9 cellular contexts compared by ENCODE assay signal in the genomic region with DNA sequence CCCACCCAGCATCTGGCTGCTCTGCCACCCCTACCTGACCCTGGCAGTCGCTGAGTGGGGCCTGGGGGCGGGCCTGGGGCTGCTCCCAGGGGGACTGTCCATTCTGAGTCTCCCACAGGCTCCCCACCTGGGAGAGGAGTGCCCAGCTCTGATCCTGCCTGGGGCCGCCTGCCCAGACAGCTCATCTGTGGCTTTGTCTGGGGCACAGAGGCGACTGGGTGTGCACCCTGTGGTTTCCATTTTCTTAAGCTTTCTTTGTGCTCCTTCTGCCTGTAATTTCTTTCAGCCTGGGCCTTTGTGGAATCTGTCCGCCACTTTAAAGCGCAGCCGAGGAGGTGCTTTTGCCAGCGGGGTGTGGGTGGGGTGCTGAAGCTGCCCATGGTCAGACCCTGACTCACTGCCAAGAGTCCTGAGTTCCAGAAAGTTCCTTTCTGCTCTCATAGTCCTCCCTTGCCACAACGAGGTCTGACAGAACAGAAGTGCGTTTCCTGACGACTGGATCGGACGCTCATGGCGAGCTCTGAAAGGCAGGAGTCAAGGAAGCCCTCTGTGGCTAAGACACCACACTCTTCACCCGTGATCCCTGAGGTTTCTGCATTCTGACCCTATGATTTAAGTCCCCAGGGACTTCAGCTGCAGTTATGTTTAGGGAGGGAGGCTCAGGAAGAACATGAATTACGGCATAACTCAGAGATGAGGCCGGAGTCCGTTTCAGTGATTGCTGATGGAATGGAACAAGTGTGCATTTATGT.
A peak's percentile ranks its signal among the peaks of the same experiment; 100 is the strongest.
DNase-seq lines count a peak whose midpoint lies in the region; ATAC-seq, FAIRE-seq and TF ChIP-seq lines count a peak whose summit lies in the region.
"Had no signal": no experiment of that assay in that cellular context is flagged by ENCODE, and none has a peak within 500 bp of the region (broad histone marks: within the 10 kb centered on the region; RNA-seq: fewer than 3 reads in every experiment).

No MANE protein-coding gene starts in this region.

- H3K9ac ChIP-seq in GM23248 = peak overlapping the region; percentile 47

- H3K27ac ChIP-seq in GM23248 (peak overlapping the region; percentile 86), gastrocnemius medialis (peak overlapping the region; percentile 87 to 96 (median 90))

- FAIRE-seq in GM19239 (lab: Jason Lieb, UNC) = no peak

- no peak for TF ChIP-seq POLR2A in gastrocnemius medialis (IDR thresholded peaks at IDR 0.05)

- no peaks in the 10 kb centered on the region for H4K20me1 ChIP-seq in GM23248 (ENCODE audit: insufficient read depth)

- no peak overlapping the region for H2AFZ ChIP-seq in GM23248

- H3K79me2 ChIP-seq in GM23248 (ENCODE audit: insufficient read depth) = peaks cover 34% of the 10 kb centered on the region

- H3K4me3 ChIP-seq in GM23248 (no peak overlapping the region), foreskin fibroblast (ENCODE audit: low read depth in 1 of 2, low read length in 2 of 2) (no peak overlapping the region), gastrocnemius medialis (no peak overlapping the region)

- peak overlapping the region; percentile 63 for H3K4me2 ChIP-seq in GM23248 (ENCODE audit: unreplicated experiment)

- H3F3A ChIP-seq in GM23248 (ENCODE audit: insufficient read depth) = peaks cover 56% of the 10 kb centered on the region

- ATAC-seq in gastrocnemius medialis = peak in 1 of 2 donors; percentile 8

- TF ChIP-seq CTCF in foreskin fibroblast (IDR thresholded peaks at IDR 0.05; ENCODE audit: low read depth, low read length) (no peak), gastrocnemius medialis (IDR thresholded peaks at IDR 0.05 in 4 of 5, conservative IDR thresholded peaks at IDR 0.05 in 1 of 5) (no peak)

- peaks cover 45% of the 10 kb centered on the region for H3K4me1 ChIP-seq in GM23248 (ENCODE audit: insufficient read depth)
- peaks cover 84 to 85% of the 10 kb centered on the region in 2 donors for H3K4me1 ChIP-seq in gastrocnemius medialis

- H3K27me3 ChIP-seq in GM23248 (replicated peaks; ENCODE audit: insufficient read depth) (no peaks in the 10 kb centered on the region), gastrocnemius medialis (no peaks in the 10 kb centered on the region)

- H3K9me2 ChIP-seq in GM23248 (ENCODE audit: insufficient read depth) = no peaks in the 10 kb centered on the region

- DNase-seq in GM23248 (peak; percentile 86), SW480 (ENCODE audit: low spot score) (peak; percentile 93), foreskin fibroblast (peak; percentile 41 to 74), gastrocnemius medialis (peak in 1 of 2 donors; percentile 56), GM19239 (ENCODE audit: insufficient read length, low spot score) (no peak), NCI-H748 (lab: John Stamatoyannopoulos, UW; ENCODE audit: unreplicated experiment) (no peak), NCI-H1694 treated with DMSO at 0.1 percent for 48 hours (lab: John Stamatoyannopoulos, UW) (no peak), NCI-H446 (lab: John Stamatoyannopoulos, UW) (no peak)
- DNase-seq: activated B cell treated with CpG ODN at 0.5 μM for 24 hours had no signal

- intact Hi-C loops in gastrocnemius medialis (cut with DNase I; ENCODE audit: low total_unique reads) = loop anchor here (5.0 to 10.0 kb wide), 3 partner anchors 85 to 412 kb away; no protein-coding TSS in a partner anchor

- H3K36me3 ChIP-seq in GM23248 (ENCODE audit: low read depth) = peaks cover 20% of the 10 kb centered on the region; the same call in 1 of the 2 replicates
- no peaks in the 10 kb centered on the region for H3K36me3 ChIP-seq in gastrocnemius medialis

- H3K9me3 ChIP-seq in GM23248 (ENCODE audit: low read depth) = no peaks in the 10 kb centered on the region
- no peaks in the 10 kb centered on the region for H3K9me3 ChIP-seq in gastrocnemius medialis

- 57% methylated on average over 17 to 18 of the region's 18 CpGs for WGBS in GM23248 (ENCODE audit: low coverage in 1 of 2, low lambda C conversion rate in 2 of 2, missing lambda C conversion rate in 2 of 2), 2 experiments

- in situ Hi-C loops in GM23248 (cut with MboI) (no loop called here), gastrocnemius medialis (cut with MboI; ENCODE audit: low sequenced_read_pairs in 4 of 4) (no loop called here)

Comparison
In these comparisons a context has a peak if more than half of its experiments do, and no peak if none do; other contexts are left out.
1. DNase-seq: peak in GM23248 (single experiment), SW480 (single experiment) and foreskin fibroblast (2 of 2); none in GM19239 (single experiment), NCI-H748 (single experiment), NCI-H1694 treated with DMSO at 0.1 percent for 48 hours (single experiment) and NCI-H446 (0 of 2).